In the genomic region with DNA sequence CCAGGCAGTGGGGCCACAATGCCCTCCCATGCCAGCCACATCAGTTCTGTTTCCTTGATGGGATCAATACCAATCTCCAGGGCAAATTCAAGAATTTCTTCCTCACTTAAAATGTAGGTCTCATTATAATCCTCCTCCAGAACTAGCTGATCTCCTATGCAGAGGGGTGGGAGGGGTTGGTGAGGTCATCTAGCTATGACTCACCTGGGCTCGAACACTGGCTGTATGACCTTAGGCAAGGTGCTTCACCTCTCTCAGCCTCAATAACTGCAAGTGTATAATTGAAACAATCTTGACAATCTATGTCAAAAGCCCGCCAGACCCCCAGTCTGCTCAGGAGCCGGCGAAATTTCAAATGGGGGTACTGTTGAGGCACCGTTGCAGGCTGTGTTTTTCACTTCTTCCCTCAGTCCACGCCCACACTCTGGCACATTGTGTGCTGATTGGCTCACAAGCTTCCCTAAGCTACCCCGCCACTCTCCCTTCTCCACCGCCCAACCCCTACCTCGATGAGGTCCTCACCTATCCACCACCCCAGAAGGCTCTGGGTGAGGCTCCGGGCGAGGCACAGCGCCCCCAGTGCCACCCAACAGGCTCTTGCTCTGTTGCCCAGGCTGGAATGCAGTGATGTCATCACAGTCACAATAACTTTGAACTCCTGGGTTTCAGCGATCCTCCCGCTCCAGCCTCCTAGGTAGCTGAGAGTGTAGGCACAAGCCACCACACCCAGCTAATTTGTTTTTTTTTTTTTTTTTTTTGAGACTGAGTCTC, we compare ENCODE assay signal across 1 cellular context.
TF ChIP-seq lines count a peak whose summit lies in the region.

No MANE protein-coding gene starts in this region.

TF ChIP-seq in HEK293, 187 proteins besides CTCF, POLR2A, EP300 and RAD21 (continued from another document):
- TF ChIP-seq, protein P1, sequence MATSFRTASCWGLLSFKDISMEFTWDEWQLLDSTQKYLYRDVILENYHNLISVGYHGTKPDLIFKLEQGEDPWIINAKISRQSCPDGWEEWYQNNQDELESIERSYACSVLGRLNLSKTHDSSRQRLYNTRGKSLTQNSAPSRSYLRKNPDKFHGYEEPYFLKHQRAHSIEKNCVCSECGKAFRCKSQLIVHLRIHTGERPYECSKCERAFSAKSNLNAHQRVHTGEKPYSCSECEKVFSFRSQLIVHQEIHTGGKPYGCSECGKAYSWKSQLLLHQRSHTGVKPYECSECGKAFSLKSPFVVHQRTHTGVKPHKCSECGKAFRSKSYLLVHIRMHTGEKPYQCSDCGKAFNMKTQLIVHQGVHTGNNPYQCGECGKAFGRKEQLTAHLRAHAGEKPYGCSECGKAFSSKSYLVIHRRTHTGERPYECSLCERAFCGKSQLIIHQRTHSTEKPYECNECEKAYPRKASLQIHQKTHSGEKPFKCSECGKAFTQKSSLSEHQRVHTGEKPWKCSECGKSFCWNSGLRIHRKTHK (tag by site-specific recombination; IDR thresholded peaks at IDR 0.05): no peak
- TF ChIP-seq, protein P2, sequence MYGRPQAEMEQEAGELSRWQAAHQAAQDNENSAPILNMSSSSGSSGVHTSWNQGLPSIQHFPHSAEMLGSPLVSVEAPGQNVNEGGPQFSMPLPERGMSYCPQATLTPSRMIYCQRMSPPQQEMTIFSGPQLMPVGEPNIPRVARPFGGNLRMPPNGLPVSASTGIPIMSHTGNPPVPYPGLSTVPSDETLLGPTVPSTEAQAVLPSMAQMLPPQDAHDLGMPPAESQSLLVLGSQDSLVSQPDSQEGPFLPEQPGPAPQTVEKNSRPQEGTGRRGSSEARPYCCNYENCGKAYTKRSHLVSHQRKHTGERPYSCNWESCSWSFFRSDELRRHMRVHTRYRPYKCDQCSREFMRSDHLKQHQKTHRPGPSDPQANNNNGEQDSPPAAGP (tag by site-specific recombination; IDR thresholded peaks at IDR 0.05): peak; percentile 53; the same call in 1 of the 2 replicates
- TF ChIP-seq ZNF335 (tag by site-specific recombination; conservative IDR thresholded peaks at IDR 0.05) (0 out of 2 replicates have a peak, but pooled peaks have one; percentile 9), ZNF324 (tag by site-specific recombination; IDR thresholded peaks at IDR 0.05) (no peak), ZNF23 (tag by site-specific recombination; IDR thresholded peaks at IDR 0.05; ENCODE audit: borderline replicate concordance) (no peak), ZNF514 (tag by site-specific recombination; IDR thresholded peaks at IDR 0.05) (no peak), ZNF292 (tag by site-specific recombination; IDR thresholded peaks at IDR 0.05; ENCODE audit: borderline replicate concordance, low read depth) (no peak), YY2 (tag by site-specific recombination; IDR thresholded peaks at IDR 0.05) (no peak), ZNF223 (tag by site-specific recombination; IDR thresholded peaks at IDR 0.05) (no peak), ZNF837 (tag by site-specific recombination; IDR thresholded peaks at IDR 0.05) (no peak), ZNF621 (tag by site-specific recombination; IDR thresholded peaks at IDR 0.05) (no peak), ZNF140 (tag by site-specific recombination; IDR thresholded peaks at IDR 0.05) (no peak)
- TF ChIP-seq, protein P3, sequence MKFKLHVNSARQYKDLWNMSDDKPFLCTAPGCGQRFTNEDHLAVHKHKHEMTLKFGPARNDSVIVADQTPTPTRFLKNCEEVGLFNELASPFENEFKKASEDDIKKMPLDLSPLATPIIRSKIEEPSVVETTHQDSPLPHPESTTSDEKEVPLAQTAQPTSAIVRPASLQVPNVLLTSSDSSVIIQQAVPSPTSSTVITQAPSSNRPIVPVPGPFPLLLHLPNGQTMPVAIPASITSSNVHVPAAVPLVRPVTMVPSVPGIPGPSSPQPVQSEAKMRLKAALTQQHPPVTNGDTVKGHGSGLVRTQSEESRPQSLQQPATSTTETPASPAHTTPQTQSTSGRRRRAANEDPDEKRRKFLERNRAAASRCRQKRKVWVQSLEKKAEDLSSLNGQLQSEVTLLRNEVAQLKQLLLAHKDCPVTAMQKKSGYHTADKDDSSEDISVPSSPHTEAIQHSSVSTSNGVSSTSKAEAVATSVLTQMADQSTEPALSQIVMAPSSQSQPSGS (tag by site-specific recombination; IDR thresholded peaks at IDR 0.05; ENCODE audit: low read depth): peak; percentile 46; the same call in 1 of the 2 replicates
- TF ChIP-seq, protein P4, sequence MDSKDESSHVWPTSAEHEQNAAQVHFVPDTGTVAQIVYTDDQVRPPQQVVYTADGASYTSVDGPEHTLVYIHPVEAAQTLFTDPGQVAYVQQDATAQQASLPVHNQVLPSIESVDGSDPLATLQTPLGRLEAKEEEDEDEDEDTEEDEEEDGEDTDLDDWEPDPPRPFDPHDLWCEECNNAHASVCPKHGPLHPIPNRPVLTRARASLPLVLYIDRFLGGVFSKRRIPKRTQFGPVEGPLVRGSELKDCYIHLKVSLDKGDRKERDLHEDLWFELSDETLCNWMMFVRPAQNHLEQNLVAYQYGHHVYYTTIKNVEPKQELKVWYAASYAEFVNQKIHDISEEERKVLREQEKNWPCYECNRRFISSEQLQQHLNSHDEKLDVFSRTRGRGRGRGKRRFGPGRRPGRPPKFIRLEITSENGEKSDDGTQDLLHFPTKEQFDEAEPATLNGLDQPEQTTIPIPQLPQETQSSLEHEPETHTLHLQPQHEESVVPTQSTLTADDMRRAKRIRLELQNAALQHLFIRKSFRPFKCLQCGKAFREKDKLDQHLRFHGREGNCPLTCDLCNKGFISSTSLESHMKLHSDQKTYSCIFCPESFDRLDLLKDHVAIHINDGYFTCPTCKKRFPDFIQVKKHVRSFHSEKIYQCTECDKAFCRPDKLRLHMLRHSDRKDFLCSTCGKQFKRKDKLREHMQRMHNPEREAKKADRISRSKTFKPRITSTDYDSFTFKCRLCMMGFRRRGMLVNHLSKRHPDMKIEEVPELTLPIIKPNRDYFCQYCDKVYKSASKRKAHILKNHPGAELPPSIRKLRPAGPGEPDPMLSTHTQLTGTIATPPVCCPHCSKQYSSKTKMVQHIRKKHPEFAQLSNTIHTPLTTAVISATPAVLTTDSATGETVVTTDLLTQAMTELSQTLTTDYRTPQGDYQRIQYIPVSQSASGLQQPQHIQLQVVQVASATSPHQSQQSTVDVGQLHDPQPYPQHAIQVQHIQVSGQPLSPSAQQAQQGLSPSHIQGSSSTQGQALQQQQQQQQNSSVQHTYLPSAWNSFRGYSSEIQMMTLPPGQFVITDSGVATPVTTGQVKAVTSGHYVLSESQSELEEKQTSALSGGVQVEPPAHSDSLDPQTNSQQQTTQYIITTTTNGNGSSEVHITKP (tag by site-specific recombination; IDR thresholded peaks at IDR 0.05): no peak
